1 cellular context compared by ENCODE assay signal in the genomic region with DNA sequence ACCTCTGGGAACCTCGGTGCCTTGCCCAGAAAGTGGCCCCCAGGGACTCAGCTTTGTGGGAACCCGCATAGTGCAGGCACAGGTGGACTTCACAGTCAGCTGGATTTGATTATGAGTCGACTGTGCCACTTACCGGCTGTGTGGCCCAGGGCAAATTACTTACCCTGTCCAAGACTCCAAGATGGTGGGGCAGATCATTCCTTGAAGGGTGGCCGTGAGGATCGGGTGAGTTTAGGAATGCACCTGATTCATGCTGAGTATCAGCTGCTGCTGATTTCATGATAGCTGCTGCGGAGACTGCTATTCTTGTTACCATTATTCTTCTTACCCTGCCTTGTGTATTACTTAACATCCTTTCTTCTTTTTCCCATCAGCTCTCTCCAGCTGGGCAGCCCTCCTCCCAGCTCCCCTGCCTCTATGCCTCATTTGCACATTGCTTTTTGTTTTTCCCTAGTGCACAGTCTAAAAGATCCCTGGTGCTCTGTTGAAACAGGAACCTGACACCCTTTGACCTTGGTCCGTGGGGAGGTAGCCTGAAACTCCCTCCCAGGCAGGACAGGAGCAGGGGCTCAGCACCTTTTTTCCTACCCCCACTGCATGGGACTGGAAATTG.
A peak's percentile ranks its signal among the peaks of the same experiment; 100 is the strongest.
TF ChIP-seq lines count a peak whose summit lies in the region.

No MANE protein-coding gene starts in this region.

TF ChIP-seq in GM12878, 131 proteins besides CTCF, POLR2A, EP300 and RAD21 (continued from another document):
- TF ChIP-seq, protein P1, sequence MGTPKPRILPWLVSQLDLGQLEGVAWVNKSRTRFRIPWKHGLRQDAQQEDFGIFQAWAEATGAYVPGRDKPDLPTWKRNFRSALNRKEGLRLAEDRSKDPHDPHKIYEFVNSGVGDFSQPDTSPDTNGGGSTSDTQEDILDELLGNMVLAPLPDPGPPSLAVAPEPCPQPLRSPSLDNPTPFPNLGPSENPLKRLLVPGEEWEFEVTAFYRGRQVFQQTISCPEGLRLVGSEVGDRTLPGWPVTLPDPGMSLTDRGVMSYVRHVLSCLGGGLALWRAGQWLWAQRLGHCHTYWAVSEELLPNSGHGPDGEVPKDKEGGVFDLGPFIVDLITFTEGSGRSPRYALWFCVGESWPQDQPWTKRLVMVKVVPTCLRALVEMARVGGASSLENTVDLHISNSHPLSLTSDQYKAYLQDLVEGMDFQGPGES (IDR thresholded peaks at IDR 0.05), result no peak
- TF ChIP-seq, protein P2, sequence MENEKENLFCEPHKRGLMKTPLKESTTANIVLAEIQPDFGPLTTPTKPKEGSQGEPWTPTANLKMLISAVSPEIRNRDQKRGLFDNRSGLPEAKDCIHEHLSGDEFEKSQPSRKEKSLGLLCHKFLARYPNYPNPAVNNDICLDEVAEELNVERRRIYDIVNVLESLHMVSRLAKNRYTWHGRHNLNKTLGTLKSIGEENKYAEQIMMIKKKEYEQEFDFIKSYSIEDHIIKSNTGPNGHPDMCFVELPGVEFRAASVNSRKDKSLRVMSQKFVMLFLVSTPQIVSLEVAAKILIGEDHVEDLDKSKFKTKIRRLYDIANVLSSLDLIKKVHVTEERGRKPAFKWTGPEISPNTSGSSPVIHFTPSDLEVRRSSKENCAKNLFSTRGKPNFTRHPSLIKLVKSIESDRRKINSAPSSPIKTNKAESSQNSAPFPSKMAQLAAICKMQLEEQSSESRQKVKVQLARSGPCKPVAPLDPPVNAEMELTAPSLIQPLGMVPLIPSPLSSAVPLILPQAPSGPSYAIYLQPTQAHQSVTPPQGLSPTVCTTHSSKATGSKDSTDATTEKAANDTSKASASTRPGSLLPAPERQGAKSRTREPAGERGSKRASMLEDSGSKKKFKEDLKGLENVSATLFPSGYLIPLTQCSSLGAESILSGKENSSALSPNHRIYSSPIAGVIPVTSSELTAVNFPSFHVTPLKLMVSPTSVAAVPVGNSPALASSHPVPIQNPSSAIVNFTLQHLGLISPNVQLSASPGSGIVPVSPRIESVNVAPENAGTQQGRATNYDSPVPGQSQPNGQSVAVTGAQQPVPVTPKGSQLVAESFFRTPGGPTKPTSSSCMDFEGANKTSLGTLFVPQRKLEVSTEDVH (IDR thresholded peaks at IDR 0.05; ENCODE audit: low read depth, partially characterized antibody), result no peak
- TF ChIP-seq MEF2B (IDR thresholded peaks at IDR 0.05; ENCODE audit: partially characterized antibody, poor library complexity, severe bottlenecking) (peak; percentile 90), YY1 (IDR thresholded peaks at IDR 0.05; ENCODE audit: low read depth, low read length) (no peak)
- TF ChIP-seq, protein P3, sequence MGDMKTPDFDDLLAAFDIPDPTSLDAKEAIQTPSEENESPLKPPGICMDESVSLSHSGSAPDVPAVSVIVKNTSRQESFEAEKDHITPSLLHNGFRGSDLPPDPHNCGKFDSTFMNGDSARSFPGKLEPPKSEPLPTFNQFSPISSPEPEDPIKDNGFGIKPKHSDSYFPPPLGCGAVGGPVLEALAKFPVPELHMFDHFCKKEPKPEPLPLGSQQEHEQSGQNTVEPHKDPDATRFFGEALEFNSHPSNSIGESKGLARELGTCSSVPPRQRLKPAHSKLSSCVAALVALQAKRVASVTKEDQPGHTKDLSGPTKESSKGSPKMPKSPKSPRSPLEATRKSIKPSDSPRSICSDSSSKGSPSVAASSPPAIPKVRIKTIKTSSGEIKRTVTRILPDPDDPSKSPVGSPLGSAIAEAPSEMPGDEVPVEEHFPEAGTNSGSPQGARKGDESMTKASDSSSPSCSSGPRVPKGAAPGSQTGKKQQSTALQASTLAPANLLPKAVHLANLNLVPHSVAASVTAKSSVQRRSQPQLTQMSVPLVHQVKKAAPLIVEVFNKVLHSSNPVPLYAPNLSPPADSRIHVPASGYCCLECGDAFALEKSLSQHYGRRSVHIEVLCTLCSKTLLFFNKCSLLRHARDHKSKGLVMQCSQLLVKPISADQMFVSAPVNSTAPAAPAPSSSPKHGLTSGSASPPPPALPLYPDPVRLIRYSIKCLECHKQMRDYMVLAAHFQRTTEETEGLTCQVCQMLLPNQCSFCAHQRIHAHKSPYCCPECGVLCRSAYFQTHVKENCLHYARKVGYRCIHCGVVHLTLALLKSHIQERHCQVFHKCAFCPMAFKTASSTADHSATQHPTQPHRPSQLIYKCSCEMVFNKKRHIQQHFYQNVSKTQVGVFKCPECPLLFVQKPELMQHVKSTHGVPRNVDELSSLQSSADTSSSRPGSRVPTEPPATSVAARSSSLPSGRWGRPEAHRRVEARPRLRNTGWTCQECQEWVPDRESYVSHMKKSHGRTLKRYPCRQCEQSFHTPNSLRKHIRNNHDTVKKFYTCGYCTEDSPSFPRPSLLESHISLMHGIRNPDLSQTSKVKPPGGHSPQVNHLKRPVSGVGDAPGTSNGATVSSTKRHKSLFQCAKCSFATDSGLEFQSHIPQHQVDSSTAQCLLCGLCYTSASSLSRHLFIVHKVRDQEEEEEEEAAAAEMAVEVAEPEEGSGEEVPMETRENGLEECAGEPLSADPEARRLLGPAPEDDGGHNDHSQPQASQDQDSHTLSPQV (IDR thresholded peaks at IDR 0.05), result no peak
